ENCODE assay signal across 8 cellular contexts in genomic region chr2:118855451-118856279, GRCh38. TPM values are rescaled to one million over a fixed set of nuclear protein-coding genes. Genes with fewer than 3 reads are reported as not detected.
DNase-seq lines count a peak whose midpoint lies in the region; ATAC-seq, FAIRE-seq and TF ChIP-seq lines count a peak whose summit lies in the region.

No MANE protein-coding gene starts in this region.

- H4K20me1 ChIP-seq in HepG2 (ENCODE audit: insufficient read depth, low read length): no peaks in the 10 kb centered on the region

- peak overlapping the region; percentile 42 for H3K4me3 Mint-ChIP-seq in chondrocyte (ENCODE audit: unreplicated experiment)

- BruUV-seq in HepG2 (replicated peaks; lab: Mats Ljungman, UMichigan): no TSS peak

- H3K27me3 ChIP-seq in HepG2 (ENCODE audit: control insufficient read depth in 1 of 2, insufficient read depth in 2 of 2, low read length in 2 of 2): peaks cover 27 to 95% of the 10 kb centered on the region in 2 experiments

- H3K4me1 ChIP-seq in HepG2 (ENCODE audit: insufficient read depth, low read length): no peaks in the 10 kb centered on the region

- H3K27ac ChIP-seq in HepG2 (ENCODE audit: extremely low read length, insufficient read depth, low read length): no peak overlapping the region

- WGBS in HepG2 (ENCODE audit: low lambda C conversion rate): 26% methylated on average over 52 of the region's 69 CpGs

- intact Hi-C loops in HepG2 (cut with micrococcal nuclease; ENCODE audit: unreplicated experiment): loop anchor here (1.0 to 2.0 kb wide), 4 partner anchors 93 to 484 kb away; no protein-coding TSS in a partner anchor

- H3K79me2 ChIP-seq in HepG2 (ENCODE audit: insufficient read depth, low read length): no peaks in the 10 kb centered on the region

- H3K9me3 Mint-ChIP-seq in chondrocyte (ENCODE audit: low read depth): peaks cover 3% of the 10 kb centered on the region

- TF ChIP-seq POLR2A in HepG2 (IDR thresholded peaks at IDR 0.05; ENCODE audit: insufficient read depth in 1 of 2, low read depth in 2 of 2, low read length in 2 of 2): no peak

- no peak overlapping the region for H3K27ac Mint-ChIP-seq in chondrocyte (ENCODE audit: unreplicated experiment)

- H3K4me3 ChIP-seq in HepG2 (replicated peaks in 1 of 3; ENCODE audit: insufficient read depth in 1 of 3, low read depth in 2 of 3, low read length in 3 of 3): peak overlapping the region in 1 of 3 experiments; percentile 34; a peak in 1 of 6 replicates

- FAIRE-seq in HepG2 (lab: Jason Lieb, UNC): no peak

- peak; percentile 61 for DNase-seq in SIG-M5 treated with dmso at 0.1 percent for 504 hours (lab: John Stamatoyannopoulos, UW; ENCODE audit: unreplicated experiment)
- no peak for DNase-seq in SIG-M5 (lab: John Stamatoyannopoulos, UW)
- DNase-seq in NCI-H2107 (lab: John Stamatoyannopoulos, UW): peak; percentile 29
- DNase-seq in activated CD4-positive, alpha-beta T cell treated with anti-CD3 and anti-CD28 coated beads for 24 hours (ENCODE audit: low read depth in 2 of 2): peak; percentile 72 to 79
- DNase-seq in chondrocyte (ENCODE audit: low spot score): no peak
- DNase-seq in HepG2 (ENCODE audit: low spot score): peak; percentile 60
- DNase-seq in stimulated activated CD4-positive, alpha-beta T cell treated with anti-CD3 and anti-CD28 coated beads, Interleukin-4, amount 100 ng/mL, for 1 hour: peak; percentile 86

- H3K4me2 ChIP-seq in HepG2 (ENCODE audit: low read depth, low read length): peak overlapping the region; percentile 53

- no peak for TF ChIP-seq EP300 in HepG2 (IDR thresholded peaks at IDR 0.05; ENCODE audit: low read depth in 2 of 2, low read length in 2 of 2)
- TF ChIP-seq EP300 in HepG2 (CRISPR knock-in tag; IDR thresholded peaks at IDR 0.05; ENCODE audit: borderline replicate concordance): no peak

- peaks cover 6% of the 10 kb centered on the region for H3K36me3 Mint-ChIP-seq in chondrocyte (ENCODE audit: low read depth)

- peak; percentile 80 for ATAC-seq in HG02973 (IDR thresholded peaks at IDR 0.05; ENCODE audit: unreplicated experiment)
- ATAC-seq in HepG2: peak; percentile 93

- TF ChIP-seq CTCF in chondrocyte (IDR thresholded peaks at IDR 0.05) (peak; percentile 96), HepG2 (CRISPR knock-in tag; IDR thresholded peaks at IDR 0.05) (peak; percentile 98)

- H3K9me3 ChIP-seq in HepG2 (ENCODE audit: low read length): no peaks in the 10 kb centered on the region

- CTCF ChIA-PET in HepG2 (lab: Yijun Ruan, JAX; ENCODE audit: low intra/inter-chr PET ratio, low total read pairs): interaction anchor here (0.6 to 1.9 kb wide), 7 partner anchors 364 to 823 kb away, joined by 3 to 20 read pairs (median 3); no protein-coding TSS in a partner anchor

- peak; percentile 97 for TF ChIP-seq RAD21 in HepG2 (CRISPR knock-in tag; IDR thresholded peaks at IDR 0.05)

- no peaks in the 10 kb centered on the region; a peak in 1 of 5 replicates for H3K36me3 ChIP-seq in HepG2 (replicated peaks in 1 of 2; ENCODE audit: control insufficient read depth in 1 of 2, insufficient read depth in 2 of 2, low read length in 2 of 2)

- H3K9ac ChIP-seq in HepG2 (ENCODE audit: insufficient read depth, low read depth, low read length): no peak overlapping the region

- POLR2A ChIA-PET in HepG2 (lab: Yijun Ruan, JAX): no interaction called here

- peaks cover 76% of the 10 kb centered on the region for H3K27me3 Mint-ChIP-seq in chondrocyte (ENCODE audit: low read depth)

- no peak overlapping the region for H2AFZ ChIP-seq in HepG2 (ENCODE audit: low read length)

- peaks cover 11% of the 10 kb centered on the region for H3K4me1 Mint-ChIP-seq in chondrocyte (ENCODE audit: low read depth)

- in situ Hi-C loops in HepG2 (cut with HindIII; ENCODE audit: extremely low pct_ligation_motif_present, low pct_unique_long_range_greater_than_20kb): loop anchor here (5.0 to 10.0 kb wide), 2 partner anchors 483 to 811 kb away; no protein-coding TSS in a partner anchor

TF ChIP-seq in HepG2, 621 proteins besides CTCF, POLR2A, EP300 and RAD21 (continues in another document):
- no peak for TF ChIP-seq ZEB1 (IDR thresholded peaks at IDR 0.05; ENCODE audit: insufficient replicate concordance, low read depth)
- TF ChIP-seq ZNF878 (CRISPR knock-in tag; IDR thresholded peaks at IDR 0.05): no peak
- TF ChIP-seq HNRNPLL (IDR thresholded peaks at IDR 0.05; ENCODE audit: low read depth, low read length, poor library complexity, severe bottlenecking): peak; percentile 74
- no peak for TF ChIP-seq FOXA3 (CRISPR knock-in tag; IDR thresholded peaks at IDR 0.05)
- no peak for TF ChIP-seq ZFP36L2 (CRISPR knock-in tag; IDR thresholded peaks at IDR 0.05)
- TF ChIP-seq ARID4A (CRISPR knock-in tag; IDR thresholded peaks at IDR 0.05; ENCODE audit: borderline replicate concordance): no peak
- no peak for TF ChIP-seq ETS1 (CRISPR knock-in tag; IDR thresholded peaks at IDR 0.05)
- no peak for TF ChIP-seq CEBPG (CRISPR knock-in tag; IDR thresholded peaks at IDR 0.05)
- TF ChIP-seq PAF1 (CRISPR knock-in tag; IDR thresholded peaks at IDR 0.05): no peak
- TF ChIP-seq ZNF44 (CRISPR knock-in tag; IDR thresholded peaks at IDR 0.05): no peak
- no peak for TF ChIP-seq ZNF563 (CRISPR knock-in tag; IDR thresholded peaks at IDR 0.05)
- TF ChIP-seq ZNF773 (CRISPR knock-in tag; IDR thresholded peaks at IDR 0.05; ENCODE audit: borderline replicate concordance): no peak
- TF ChIP-seq ZBTB7A (CRISPR knock-in tag; IDR thresholded peaks at IDR 0.05): no peak
- no peak for TF ChIP-seq ZKSCAN5 (CRISPR knock-in tag; IDR thresholded peaks at IDR 0.05)
- TF ChIP-seq CAMTA2 (CRISPR knock-in tag; IDR thresholded peaks at IDR 0.05; ENCODE audit: borderline replicate concordance): no peak
- TF ChIP-seq PRMT3 (CRISPR knock-in tag; IDR thresholded peaks at IDR 0.05; ENCODE audit: borderline replicate concordance, low read depth): no peak

RNA-seq across cellular contexts. Expression of gene EN1, which starts 8.2 kb away (rescaled TPM):
- total RNA-seq in chondrocyte (not detected in 3 replicates), HepG2 (2016; rRNA removed; fragmentation: Illumina TruSeq; extraction: Trizol) (not detected in 2 replicates)
- total RNA-seq in HepG2 (2016; cell fraction: cytosol; rRNA removed; fragmentation: Illumina TruSeq; extraction: Trizol; ENCODE audit: low read depth): not detected in 2 replicates
- total RNA-seq in HepG2 (2016; cell fraction: insoluble cytoplasmic fraction; rRNA removed; fragmentation: Illumina TruSeq; extraction: Trizol): not detected in 2 replicates
- not detected in 2 replicates for total RNA-seq in HepG2 (2016; cell fraction: membrane; rRNA removed; fragmentation: Illumina TruSeq; extraction: Trizol)
- not detected in 2 replicates for total RNA-seq in HepG2 (2016; cell fraction: nucleus; rRNA removed; fragmentation: Illumina TruSeq; extraction: Trizol)
- not detected in 2 replicates for polyA plus RNA-seq in HepG2 (2011; rRNA removed)
- polyA plus RNA-seq in HepG2 (2011; cell fraction: cytosol; rRNA removed): not detected in 2 replicates
- not detected in 2 replicates for polyA plus RNA-seq in HepG2 (2011; cell fraction: nucleus; rRNA removed)
- polyA plus RNA-seq in HepG2 (2012): not detected in 2 replicates
- not detected in 2 replicates for polyA plus RNA-seq in HepG2 (2016; cell fraction: cytosol; fragmentation: Illumina TruSeq; extraction: Trizol; ENCODE audit: low read depth)
- polyA plus RNA-seq in HepG2 (2016; cell fraction: insoluble cytoplasmic fraction; fragmentation: Illumina TruSeq; extraction: Trizol; ENCODE audit: low read depth): not detected in 2 replicates
- polyA plus RNA-seq in HepG2 (2016; cell fraction: membrane; fragmentation: Illumina TruSeq; extraction: Trizol; ENCODE audit: low read depth): not detected in 2 replicates
- not detected in 2 replicates for polyA plus RNA-seq in HepG2 (2016; cell fraction: nucleus; fragmentation: Illumina TruSeq; extraction: Trizol; ENCODE audit: insufficient read depth, low read depth)
- not detected in 2 replicates for polyA minus RNA-seq in HepG2 (2011; rRNA and poly(A)+ RNA removed; ENCODE audit: low replicate concordance)
- polyA minus RNA-seq in HepG2 (2011; cell fraction: cytosol; rRNA and poly(A)+ RNA removed): not detected in 2 replicates
- polyA minus RNA-seq in HepG2 (2011; cell fraction: nucleus; rRNA and poly(A)+ RNA removed): not detected in 2 replicates

Comparison
In these comparisons a context has a peak if more than half of its experiments do, and no peak if none do; other contexts are left out.
1. DNase-seq: peak in SIG-M5 treated with dmso at 0.1 percent for 504 hours (single experiment), NCI-H2107 (single experiment), activated CD4-positive, alpha-beta T cell treated with anti-CD3 and anti-CD28 coated beads for 24 hours (2 of 2), HepG2 (single experiment) and stimulated activated CD4-positive, alpha-beta T cell treated with anti-CD3 and anti-CD28 coated beads, Interleukin-4, amount 100 ng/mL, for 1 hour (single experiment); none in SIG-M5 (single experiment) and chondrocyte (single experiment).